8 cellular contexts compared by ENCODE assay signal in genomic region chr1:27233677-27234053, GRCh38. TPM values are rescaled to one million over a fixed set of nuclear protein-coding genes. Genes with fewer than 3 reads are reported as not detected.
DNase-seq lines count a peak whose midpoint lies in the region; ATAC-seq, FAIRE-seq and TF ChIP-seq lines count a peak whose summit lies in the region.

No MANE protein-coding gene starts in this region.

- H3K9me2 ChIP-seq in SU-DHL-6 (replicated peaks; ENCODE audit: insufficient read depth, low read length), result no peaks in the 10 kb centered on the region

- dilution Hi-C loops in endothelial cell of umbilical vein (cut with MboI; ENCODE audit: extremely low pct_ligation_motif_present, low sequenced_read_pairs), result loop anchor here (25.0 kb wide), 1 partner anchor 196 kb away; no protein-coding TSS in a partner anchor

- peak overlapping the region; percentile 88 for H3K4me2 ChIP-seq in SU-DHL-6 (ENCODE audit: low read depth, low read length, poor library complexity, severe bottlenecking)
- peak overlapping the region; percentile 74 for H3K4me2 ChIP-seq in endothelial cell of umbilical vein (ENCODE audit: insufficient read depth, low read length)
- H3K4me2 ChIP-seq in parathyroid adenoma (ENCODE audit: low read length), result peak overlapping the region; percentile 98

- H3K9me1 ChIP-seq in endothelial cell of umbilical vein (replicated peaks; ENCODE audit: control insufficient read depth, extremely low read depth, insufficient read depth, low read length), result no peaks in the 10 kb centered on the region

- H3F3A ChIP-seq in SU-DHL-6 (ENCODE audit: insufficient read depth), result peaks cover 4% of the 10 kb centered on the region

- no peak for FAIRE-seq in endothelial cell of umbilical vein (lab: Jason Lieb, UNC)

- intact Hi-C loops in endothelial cell of umbilical vein (cut with micrococcal nuclease), result loop anchor here (1.0 to 5.0 kb wide), 2 partner anchors 121 to 236 kb away; no protein-coding TSS in a partner anchor

- ATAC-seq in HG03135 (IDR thresholded peaks at IDR 0.05; ENCODE audit: unreplicated experiment), result no peak
- ATAC-seq in GM21526 (IDR thresholded peaks at IDR 0.05; ENCODE audit: low FRiP score, unreplicated experiment), result no peak

- BruUV-seq in endothelial cell of umbilical vein (replicated peaks; lab: Mats Ljungman, UMichigan), result no TSS peak

- H3K4me1 ChIP-seq in endothelial cell of umbilical vein (ENCODE audit: control insufficient read depth, extremely low read depth, insufficient read depth, low read length), result peaks cover 12% of the 10 kb centered on the region
- peaks cover 10% of the 10 kb centered on the region for H3K4me1 ChIP-seq in parathyroid adenoma

- H3K27me3 ChIP-seq in SU-DHL-6 (ENCODE audit: low read length) (no peaks in the 10 kb centered on the region), endothelial cell of umbilical vein (ENCODE audit: control insufficient read depth in 2 of 2, insufficient read depth in 2 of 2, low read length in 2 of 2) (no peaks in the 10 kb centered on the region), parathyroid adenoma (ENCODE audit: control insufficient read depth, insufficient read depth, low read length) (no peaks in the 10 kb centered on the region)

- H4K20me1 ChIP-seq in SU-DHL-6 (ENCODE audit: low read depth, low read length) (no peaks in the 10 kb centered on the region), endothelial cell of umbilical vein (replicated peaks; ENCODE audit: control insufficient read depth, extremely low read depth, insufficient read depth, low read length) (no peaks in the 10 kb centered on the region)

- H2AFZ ChIP-seq in SU-DHL-6 (ENCODE audit: low read depth, low read length, severe bottlenecking) (peak overlapping the region; percentile 97), endothelial cell of umbilical vein (ENCODE audit: low read depth, low read length) (peak overlapping the region; percentile 92), parathyroid adenoma (peak overlapping the region; percentile 93)

- H3K4me3 ChIP-seq in SU-DHL-6 (ENCODE audit: insufficient read depth, low read length, poor library complexity, severe bottlenecking) (peak overlapping the region; percentile 56), endothelial cell of umbilical vein (replicated peaks in 1 of 3; ENCODE audit: insufficient read depth in 1 of 3, low read depth in 1 of 3, low read length in 3 of 3) (peak overlapping the region; percentile 35 to 41 (median 37)), parathyroid adenoma (ENCODE audit: low read depth, low read length) (peak overlapping the region; percentile 66)

- H3K27ac ChIP-seq in SU-DHL-6 (ENCODE audit: low read depth, low read length) (no peak overlapping the region), endothelial cell of umbilical vein (ENCODE audit: insufficient read depth, low read depth, low read length) (no peak overlapping the region), parathyroid adenoma (peak overlapping the region; percentile 20)

- peak; percentile 34 for DNase-seq in activated CD4-positive, alpha-beta T cell treated with anti-CD3 and anti-CD28 coated beads for 48 hours
- DNase-seq in activated CD4-positive, alpha-beta T cell treated with anti-CD3 and anti-CD28 coated beads, Interleukin-2, amount 50 U/mL, for 4 hours, result no peak
- DNase-seq in endothelial cell of umbilical vein (ENCODE audit: low read depth, low spot score) (no peak), NCI-H2227 (lab: John Stamatoyannopoulos, UW; ENCODE audit: unreplicated experiment) (no peak)

- peak overlapping the region; percentile 60 for H3K9ac ChIP-seq in SU-DHL-6 (ENCODE audit: low read length)
- H3K9ac ChIP-seq in endothelial cell of umbilical vein (replicated peaks; ENCODE audit: extremely low read depth, insufficient read depth, low read length), result no peak overlapping the region
- H3K9ac ChIP-seq in parathyroid adenoma, result no peak overlapping the region

- POLR2A ChIA-PET in endothelial cell of umbilical vein (lab: Charles Lee), result interaction anchor here (0.6 to 1.5 kb wide), 2 partner anchors 121 to 327 kb away, joined by 4 read pairs; no protein-coding TSS in a partner anchor

- H3K36me3 ChIP-seq in SU-DHL-6 (ENCODE audit: low read length), result no peaks in the 10 kb centered on the region
- H3K36me3 ChIP-seq in endothelial cell of umbilical vein (ENCODE audit: control insufficient read depth in 2 of 2, extremely low read depth in 1 of 2, insufficient read depth in 2 of 2, low read length in 2 of 2), result no peaks in the 10 kb centered on the region
- no peaks in the 10 kb centered on the region for H3K36me3 ChIP-seq in parathyroid adenoma (ENCODE audit: control insufficient read depth, insufficient read depth, low read length)

- no peaks in the 10 kb centered on the region for H3K9me3 ChIP-seq in SU-DHL-6 (ENCODE audit: insufficient read depth, low read length)
- no peaks in the 10 kb centered on the region for H3K9me3 ChIP-seq in endothelial cell of umbilical vein (replicated peaks; ENCODE audit: control insufficient read depth, insufficient read depth, low read length)
- no peaks in the 10 kb centered on the region for H3K9me3 ChIP-seq in parathyroid adenoma (ENCODE audit: control insufficient read depth, low read length)

- CTCF ChIA-PET in endothelial cell of umbilical vein (lab: Charles Lee), result interaction anchor here (1.0 to 2.4 kb wide), 3 partner anchors 8 to 63 kb away, joined by 3 to 6 read pairs (median 3); no protein-coding TSS in a partner anchor

- TF ChIP-seq POLR2A in endothelial cell of umbilical vein (IDR thresholded peaks at IDR 0.05; ENCODE audit: low read depth, low read length), result no peak

- TF ChIP-seq CTCF in SU-DHL-6 (IDR thresholded peaks at IDR 0.05; ENCODE audit: insufficient read depth, low read length, poor library complexity, severe bottlenecking) (no peak), endothelial cell of umbilical vein (IDR thresholded peaks at IDR 0.05; ENCODE audit: extremely low read depth in 1 of 2, insufficient read depth in 1 of 2, low read depth in 1 of 2, low read length in 2 of 2) (no peak), parathyroid adenoma (IDR thresholded peaks at IDR 0.05) (no peak)

- H3K79me2 ChIP-seq in SU-DHL-6 (ENCODE audit: insufficient read depth, low read length) (peaks cover 32% of the 10 kb centered on the region), endothelial cell of umbilical vein (ENCODE audit: control insufficient read depth, insufficient read depth, low read length) (peaks cover 4% of the 10 kb centered on the region), parathyroid adenoma (peaks cover 14% of the 10 kb centered on the region)

TF ChIP-seq in endothelial cell of umbilical vein, 7 proteins besides CTCF, POLR2A, EP300 and RAD21:
- no peak for TF ChIP-seq POLR2AphosphoS5 (IDR thresholded peaks at IDR 0.05; ENCODE audit: insufficient read depth, low read depth, low read length)

RNA-seq across cellular contexts. Expression of gene WDTC1, which starts 0.8 kb away (rescaled TPM):
- total RNA-seq in endothelial cell of umbilical vein, result 27.3 and 27.6 TPM in 2 replicates
- 15.4 and 15.9 TPM in 2 replicates for polyA plus RNA-seq in endothelial cell of umbilical vein
- polyA plus RNA-seq in endothelial cell of umbilical vein (2011; cell fraction: cytosol; rRNA removed), result 12.7 and 14.1 TPM in 2 replicates
- 18.3 and 19.5 TPM in 2 replicates for polyA plus RNA-seq in endothelial cell of umbilical vein (2011; cell fraction: nucleus; rRNA removed)
- 19.3 and 24.5 TPM in 2 replicates for polyA plus RNA-seq in endothelial cell of umbilical vein (2012)
- 25.7 and 26.4 TPM in 2 replicates for polyA minus RNA-seq in endothelial cell of umbilical vein
- polyA minus RNA-seq in endothelial cell of umbilical vein (2011; cell fraction: cytosol; rRNA and poly(A)+ RNA removed), result 7.0 TPM
- 7.5 and 10.5 TPM in 2 replicates for polyA minus RNA-seq in endothelial cell of umbilical vein (2011; cell fraction: nucleus; rRNA and poly(A)+ RNA removed)
